Comparison of ENCODE assay signal across 12 cellular contexts in the genomic region with DNA sequence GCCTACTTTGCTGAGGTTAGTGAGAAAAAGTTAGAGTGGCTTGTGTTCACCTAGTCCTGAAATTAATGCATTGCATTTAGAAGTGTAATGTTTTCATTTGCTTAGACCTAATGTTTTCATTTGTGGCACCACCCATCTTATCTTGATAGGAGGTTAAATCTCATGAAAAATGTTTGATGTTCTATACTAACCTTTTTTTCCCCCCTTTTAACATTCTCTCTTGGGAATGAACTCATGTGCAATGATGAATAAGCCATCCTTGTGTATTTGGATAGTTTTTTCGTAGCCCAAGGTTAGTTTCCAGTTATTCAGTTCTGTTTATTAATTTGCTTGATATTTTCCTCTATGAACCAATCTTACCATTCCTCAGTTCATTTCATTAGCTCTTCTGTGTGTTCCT. TPM values are rescaled to one million over a fixed set of nuclear protein-coding genes. Genes with fewer than 3 reads are reported as not detected.
DNase-seq lines count a peak whose midpoint lies in the region; ATAC-seq, FAIRE-seq and TF ChIP-seq lines count a peak whose summit lies in the region.
"Had no signal": no experiment of that assay in that cellular context is flagged by ENCODE, and none has a peak within 500 bp of the region (broad histone marks: within the 10 kb centered on the region; RNA-seq: fewer than 3 reads in every experiment).

No MANE protein-coding gene starts in this region.

- peak overlapping the region; percentile 57; the same call in 1 of the 2 replicates for H3K18ac ChIP-seq in IMR-90 (ENCODE audit: low read depth, low read length)

- no peak for TF ChIP-seq POLR2A in IMR-90 (IDR thresholded peaks at IDR 0.05; ENCODE audit: low read depth, low read length)

- H4K20me1 ChIP-seq in BLaER1, result peaks cover 52% of the 10 kb centered on the region
- peaks cover 21% of the 10 kb centered on the region for H4K20me1 ChIP-seq in IMR-90 (ENCODE audit: insufficient read depth, low read length)

- H2AFZ ChIP-seq in IMR-90 (replicated peaks; ENCODE audit: low read length, poor library complexity), result no peak overlapping the region

- peak overlapping the region; percentile 10; the same call in 1 of the 2 replicates for H3K4ac ChIP-seq in IMR-90 (ENCODE audit: low read depth, low read length)

- POLR2A ChIA-PET in IMR-90 (lab: Charles Lee; ENCODE audit: unreplicated experiment) (no interaction called here), RWPE1 (lab: Yijun Ruan, JAX; ENCODE audit: low non-redundant PET) (no interaction called here)

- no peak for FAIRE-seq in urothelium cell line (lab: Jason Lieb, UNC)
- FAIRE-seq: pancreas had no signal

- ATAC-seq in IMR-90 (ENCODE audit: low read depth) (no peak), natural killer cell (no peak), GM21786 (IDR thresholded peaks at IDR 0.05; ENCODE audit: unreplicated experiment) (no peak)
- no peak for ATAC-seq in central memory CD8-positive, alpha-beta T cell (replicated peaks; ENCODE audit: extremely low read depth, poor library complexity, severe bottlenecking)
- ATAC-seq: pancreas had no signal

- H3K79me1 ChIP-seq in IMR-90 (ENCODE audit: low read depth in 1 of 2, low read length in 2 of 2), result peaks cover 0 to 18% of the 10 kb centered on the region in 2 experiments; a peak in 2 of 4 replicates

- H3K36me3 Mint-ChIP-seq in central memory CD8-positive, alpha-beta T cell (ENCODE audit: insufficient read depth), result peaks cover 12% of the 10 kb centered on the region
- H3K36me3 Mint-ChIP-seq in natural killer cell, result no peaks in the 10 kb centered on the region

- dilution Hi-C loops in IMR-90 (cut with HindIII; ENCODE audit: low sequenced_read_pairs, unreplicated experiment), result no loop called here

- in situ Hi-C loops in IMR-90 (cut with MboI; ENCODE audit: low sequenced_read_pairs), result no loop called here

- H3K36me3 ChIP-seq in BLaER1 (peaks cover 30% of the 10 kb centered on the region; the same call in 1 of the 2 replicates), IMR-90 (ENCODE audit: control insufficient read depth, insufficient read depth, low read length) (no peaks in the 10 kb centered on the region)
- H3K36me3 ChIP-seq: pancreas had no signal

- BruUV-seq in IMR-90 (replicated peaks; lab: Mats Ljungman, UMichigan), result no TSS peak

- H3K27me3 ChIP-seq in BLaER1 (no peaks in the 10 kb centered on the region), IMR-90 (ENCODE audit: control insufficient read depth, insufficient read depth, low read length) (no peaks in the 10 kb centered on the region)
- H3K27me3 ChIP-seq: pancreas had no signal

- intact Hi-C loops in IMR-90 (cut with micrococcal nuclease) (loop anchor here (2.0 kb wide), 1 partner anchor 32 kb away; no protein-coding TSS in a partner anchor), natural killer cell (cut with micrococcal nuclease) (loop anchor here (5.0 to 10.0 kb wide), 2 partner anchors 280 to 652 kb away; partner anchors contain the start of gene CCDC186)

- H4K8ac ChIP-seq in IMR-90 (ENCODE audit: low read depth in 2 of 2, low read length in 2 of 2), result no peak overlapping the region

- no peak overlapping the region for H3K4me3 ChIP-seq in BLaER1
- no peak overlapping the region for H3K4me3 ChIP-seq in IMR-90 (ENCODE audit: insufficient read depth, low read depth, low read length)

- no peaks in the 10 kb centered on the region for H3K9me3 ChIP-seq in BLaER1
- H3K9me3 ChIP-seq in IMR-90 (ENCODE audit: control insufficient read depth, insufficient read depth, low read length), result no peaks in the 10 kb centered on the region
- H3K9me3 ChIP-seq: pancreas had no signal

- DNase-seq in IMR-90 (peak; percentile 21), natural killer cell (no peak), urothelium cell line (ENCODE audit: low spot score) (no peak), DMS 273 (lab: John Stamatoyannopoulos, UW; ENCODE audit: unreplicated experiment) (no peak), RWPE1 (ENCODE audit: low spot score) (no peak)
- no peak for DNase-seq in central memory CD8-positive, alpha-beta T cell (ENCODE audit: low spot score in 2 of 2)
- DNase-seq: DMS79, hippocampal formation, KBM-7, pancreas had no signal

- peaks cover 56% of the 10 kb centered on the region for H3K4me1 Mint-ChIP-seq in central memory CD8-positive, alpha-beta T cell
- H3K4me1 Mint-ChIP-seq in natural killer cell, result peaks cover 42 to 43% of the 10 kb centered on the region in 2 donors

- H2AK5ac ChIP-seq in IMR-90 (ENCODE audit: low read depth, low read length), result no peak overlapping the region

- H3K27ac ChIP-seq in BLaER1, result no peak overlapping the region
- H3K27ac ChIP-seq in IMR-90 (ENCODE audit: insufficient read depth, low read length), result peak overlapping the region; percentile 36; the same call in 1 of the 2 replicates
- H3K27ac ChIP-seq in RWPE1, result no peak overlapping the region

- H2BK15ac ChIP-seq in IMR-90 (ENCODE audit: low read depth, low read length), result no peak overlapping the region; the same call in 2 of the 3 replicates

- WGBS in IMR-90 (ENCODE audit: extremely low coverage in 2 of 2, insufficient read length in 1 of 2), 2 experiments, result no CpG with 5 or more reads among the region's 1 CpG

- H3K4me1 ChIP-seq in BLaER1 (peaks cover 19% of the 10 kb centered on the region), IMR-90 (ENCODE audit: control insufficient read depth, insufficient read depth, low read length) (peaks cover 5% of the 10 kb centered on the region)

- peak overlapping the region; percentile 95 for H3K27ac Mint-ChIP-seq in central memory CD8-positive, alpha-beta T cell (ENCODE audit: low read depth)
- peak overlapping the region in 1 of 2 donors; percentile 95 for H3K27ac Mint-ChIP-seq in natural killer cell

- no peaks in the 10 kb centered on the region for H3K27me3 Mint-ChIP-seq in central memory CD8-positive, alpha-beta T cell
- no peaks in the 10 kb centered on the region for H3K27me3 Mint-ChIP-seq in natural killer cell (ENCODE audit: low read depth in 2 of 2)

- no peak overlapping the region for H4K91ac ChIP-seq in IMR-90 (ENCODE audit: insufficient read depth, low read depth, low read length)

- no peak overlapping the region for H3K9ac ChIP-seq in BLaER1
- no peak overlapping the region; the same call in 1 of the 2 replicates for H3K9ac ChIP-seq in IMR-90 (ENCODE audit: low read depth, low read length)

- no peak overlapping the region for H2BK120ac ChIP-seq in IMR-90 (ENCODE audit: low read depth, low read length)

- H3K9me3 Mint-ChIP-seq in central memory CD8-positive, alpha-beta T cell, result no peaks in the 10 kb centered on the region
- H3K9me3 Mint-ChIP-seq in natural killer cell, result no peaks in the 10 kb centered on the region

- H3K14ac ChIP-seq in IMR-90 (replicated peaks; ENCODE audit: low read depth, low read length), result no peak overlapping the region

- CTCF ChIA-PET in IMR-90 (lab: Yijun Ruan, JAX), result no interaction called here
- CTCF ChIA-PET in RWPE1 (lab: Yijun Ruan, JAX), result no interaction called here

- H3K4me2 ChIP-seq in BLaER1, result peak overlapping the region; percentile 82
- H3K4me2 ChIP-seq in IMR-90 (ENCODE audit: low read depth, low read length), result peak overlapping the region; percentile 76

- H3K4me3 Mint-ChIP-seq in central memory CD8-positive, alpha-beta T cell, result peak overlapping the region; percentile 91
- peak overlapping the region; percentile 69 for H3K4me3 Mint-ChIP-seq in natural killer cell

- TF ChIP-seq RAD21 in IMR-90 (IDR thresholded peaks at IDR 0.05; ENCODE audit: low read length), result no peak

- no peak overlapping the region for H2BK20ac ChIP-seq in IMR-90 (ENCODE audit: low read depth, low read length)

- peak overlapping the region; percentile 15; the same call in 1 of the 2 replicates for H4K5ac ChIP-seq in IMR-90 (ENCODE audit: low read depth, low read length)

- peak overlapping the region; percentile 25; the same call in 1 of the 2 replicates for H3K23ac ChIP-seq in IMR-90 (ENCODE audit: low read depth, low read length)

- H3K56ac ChIP-seq in IMR-90 (ENCODE audit: extremely low read depth, insufficient read depth, low read length), result no peak overlapping the region

- H3K9me1 ChIP-seq in IMR-90 (ENCODE audit: insufficient read depth, low read length), result peaks cover 2% of the 10 kb centered on the region; the same call in 1 of the 2 replicates

- no peak overlapping the region for H2AK9ac ChIP-seq in IMR-90 (replicated peaks; ENCODE audit: low read depth, low read length, poor library complexity)

- TF ChIP-seq CTCF in IMR-90 (conservative IDR thresholded peaks at IDR 0.05; ENCODE audit: low read depth, low read length), result no peak
- TF ChIP-seq CTCF in natural killer cell (IDR thresholded peaks at IDR 0.05), result no peak
- TF ChIP-seq CTCF in RWPE1 (conservative IDR thresholded peaks at IDR 0.05; ENCODE audit: low read depth), result no peak

- peak overlapping the region; percentile 89 for H2BK5ac ChIP-seq in IMR-90 (ENCODE audit: low read depth, low read length, poor library complexity, severe bottlenecking)

TF ChIP-seq in IMR-90, 13 proteins besides CTCF, POLR2A, EP300 and RAD21 (continues in another document):
- TF ChIP-seq MAFK (IDR thresholded peaks at IDR 0.05; ENCODE audit: low read depth, low read length) (no peak), FOS (IDR thresholded peaks at IDR 0.05; ENCODE audit: low read depth, low read length) (no peak), SMC3 (IDR thresholded peaks at IDR 0.05; ENCODE audit: low read depth, low read length) (no peak), BHLHE40 (IDR thresholded peaks at IDR 0.05; ENCODE audit: low read depth, low read length) (no peak), RFX5 (IDR thresholded peaks at IDR 0.05; ENCODE audit: low read depth, low read length) (no peak), CHD1 (IDR thresholded peaks at IDR 0.05; ENCODE audit: low read depth, low read length) (no peak), RCOR1 (IDR thresholded peaks at IDR 0.05; ENCODE audit: insufficient replicate concordance, low read length) (no peak), MXI1 (IDR thresholded peaks at IDR 0.05; ENCODE audit: borderline replicate concordance, low read depth, low read length) (no peak), ELK1 (IDR thresholded peaks at IDR 0.05; ENCODE audit: borderline replicate concordance, low read depth, low read length) (no peak)

RNA-seq across cellular contexts. Expression of gene FHIP2A, which starts 2.8 kb away (rescaled TPM):
- total RNA-seq in IMR-90 (2012; rRNA removed) (16.5 and 21.7 TPM in 2 replicates), natural killer cell (10 to 100 TPM; 36.0 to 42.4 (median 39.5) TPM)
- polyA plus RNA-seq in IMR-90 (2012; rRNA removed), result 8.9 and 10.7 TPM in 2 replicates
- polyA plus RNA-seq in IMR-90 (2012; cell fraction: cytosol; rRNA removed), result 2.5 and 7.1 TPM in 2 replicates
- polyA plus RNA-seq in IMR-90 (2012; cell fraction: nucleus; rRNA removed; ENCODE audit: low replicate concordance), result 39.6 and 46.5 TPM in 2 replicates
